9 cellular contexts compared by ENCODE assay signal in genomic region chr3:190658106-190658505, GRCh38.
"Had no signal": no experiment of that assay in that cellular context is flagged by ENCODE, and none has a peak within 500 bp of the region (broad histone marks: within the 10 kb centered on the region; RNA-seq: fewer than 3 reads in every experiment).

No MANE protein-coding gene starts in this region.

- H2AFZ ChIP-seq: GM23248, GM23338 had no signal

- H3K36me3 ChIP-seq: HAP-1 had no signal

- H3K4me1 Mint-ChIP-seq: GM23338, H9 had no signal

- H3K27ac ChIP-seq: GM23248 had no signal

- ATAC-seq: GM23338, HCT116 had no signal

- DNase-seq: GM23248, GOT3, H7, H9, HCEC 1CT, HFFc6 had no signal

- H3K27ac Mint-ChIP-seq: GM23338, HFFc6 had no signal

- H3K9ac ChIP-seq: GM23248 had no signal

- H3K9me3 Mint-ChIP-seq: GM23338, HFFc6 had no signal

- H3K4me2 ChIP-seq: GM23338 had no signal

- H3K9me3 ChIP-seq: HAP-1 had no signal

- H3K4me1 ChIP-seq: HAP-1 had no signal

- H3K4me3 ChIP-seq: GM23248, GM23338, HAP-1 had no signal

- H3K4me3 Mint-ChIP-seq: GM23338, H9, HFFc6 had no signal
